16 cellular contexts compared by ENCODE assay signal in the genomic region with DNA sequence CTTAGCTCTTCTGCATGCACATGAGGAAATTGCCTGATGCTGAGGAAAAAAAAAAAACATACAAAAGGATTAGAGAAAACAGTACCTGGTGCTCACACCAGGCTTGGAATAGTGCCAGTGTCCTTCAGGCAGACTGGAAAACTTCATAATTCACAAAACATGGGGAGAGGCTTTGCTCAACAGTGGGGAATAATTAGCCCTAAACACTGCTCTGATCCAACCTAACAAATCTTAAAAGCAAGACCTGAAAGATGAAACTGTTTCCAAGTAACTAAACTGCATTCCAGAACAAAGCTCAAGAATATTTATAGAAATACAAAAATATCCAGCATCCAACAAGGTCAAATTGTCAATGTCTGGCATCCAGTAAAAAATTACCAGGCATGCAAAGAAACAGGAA.
DNase-seq lines count a peak whose midpoint lies in the region; ATAC-seq and TF ChIP-seq lines count a peak whose summit lies in the region.
"Had no signal": no experiment of that assay in that cellular context is flagged by ENCODE, and none has a peak within 500 bp of the region (broad histone marks: within the 10 kb centered on the region; RNA-seq: fewer than 3 reads in every experiment).

No MANE protein-coding gene starts in this region.

- intact Hi-C loops in MCF 10A (cut with micrococcal nuclease) (no loop called here), mammary epithelial cell (cut with micrococcal nuclease) (no loop called here)

- no peak overlapping the region for H3K9ac ChIP-seq in mammary epithelial cell (ENCODE audit: insufficient read depth, low read length)

- dilution Hi-C loops in mammary epithelial cell (cut with HindIII; ENCODE audit: low sequenced_read_pairs) = no loop called here

- BruUV-seq in MCF 10A (replicated peaks; lab: Mats Ljungman, UMichigan) (no TSS peak), mammary epithelial cell (replicated peaks; lab: Mats Ljungman, UMichigan) (no TSS peak)

- DNase-seq in MCF 10A (ENCODE audit: unreplicated experiment) = peak; percentile 32
- no peak for DNase-seq in mammary epithelial cell
- DNase-seq in T-cell = no peak
- DNase-seq in inferior parietal cortex (ENCODE audit: extremely low spot score) = peak; percentile 4
- DNase-seq in NCI-H526 (lab: John Stamatoyannopoulos, UW) = no peak
- DNase-seq in activated naive CD4-positive, alpha-beta T cell treated with anti-CD3 and anti-CD28 coated beads, Interleukin-2, amount 50 U/mL, for 72 hours (ENCODE audit: low spot score in 2 of 2) = no peak
- no peak for DNase-seq in GM10266 (ENCODE audit: extremely low spot score)
- DNase-seq: activated CD8-positive, alpha-beta memory T cell treated with anti-CD3 and anti-CD28 coated beads for 24 hours; amygdala; NCI-H1092; psoas muscle had no signal

- no peak overlapping the region for H3K4me3 ChIP-seq in mammary epithelial cell (replicated peaks in 1 of 3; ENCODE audit: insufficient read depth in 1 of 3, low read depth in 2 of 3, low read length in 3 of 3)
- H3K4me3 ChIP-seq: GM23338, PC-9, psoas muscle had no signal

- H3K4me1 Mint-ChIP-seq in MCF 10A (ENCODE audit: insufficient read depth, unreplicated experiment) (no peaks in the 10 kb centered on the region), T-cell (peaks cover 9 to 19% (median 13%) of the 10 kb centered on the region in 3 donors)
- H3K4me1 Mint-ChIP-seq: GM23338 had no signal

- no peak overlapping the region for H3K4me2 ChIP-seq in mammary epithelial cell (ENCODE audit: insufficient read depth, low read depth, low read length)
- H3K4me2 ChIP-seq: GM23338, PC-9 had no signal

- ATAC-seq in T-cell (replicated peaks in 1 of 4) (no peak), HG02678 (IDR thresholded peaks at IDR 0.05; ENCODE audit: unreplicated experiment) (no peak)
- no peak for ATAC-seq in activated naive CD4-positive, alpha-beta T cell treated with anti-CD3 and anti-CD28 coated beads, Interleukin-2, amount 50 U/mL, for 72 hours
- ATAC-seq: GM23338, left lobe of liver, psoas muscle had no signal

- no peaks in the 10 kb centered on the region for H3K36me3 Mint-ChIP-seq in MCF 10A (ENCODE audit: insufficient read depth, unreplicated experiment)
- peaks cover 25% of the 10 kb centered on the region for H3K36me3 Mint-ChIP-seq in T-cell
- H3K36me3 Mint-ChIP-seq in activated naive CD4-positive, alpha-beta T cell treated with anti-CD3 and anti-CD28 coated beads, Interleukin-2, amount 50 U/mL, for 72 hours = peaks cover 9% of the 10 kb centered on the region in 2 donors

- H3K36me3 ChIP-seq in mammary epithelial cell (ENCODE audit: insufficient read depth, low read length) = no peaks in the 10 kb centered on the region

- H3K27me3 ChIP-seq in mammary epithelial cell (ENCODE audit: insufficient read depth, low read length) = no peaks in the 10 kb centered on the region

- H3K4me3 Mint-ChIP-seq in MCF 10A (ENCODE audit: unreplicated experiment) (no peak overlapping the region), T-cell (no peak overlapping the region)
- H3K4me3 Mint-ChIP-seq: GM23338 had no signal

- in situ Hi-C loops in mammary epithelial cell (cut with MboI; ENCODE audit: low sequenced_read_pairs in 2 of 2) = no loop called here

- no peak overlapping the region for H2AFZ ChIP-seq in mammary epithelial cell (ENCODE audit: low read depth, low read length)
- H2AFZ ChIP-seq: GM23338, PC-9 had no signal

- no peaks in the 10 kb centered on the region for H3K79me2 ChIP-seq in mammary epithelial cell (ENCODE audit: insufficient read depth, low read length)

- H3K27me3 Mint-ChIP-seq in MCF 10A (ENCODE audit: insufficient read depth, unreplicated experiment) (peaks cover 10% of the 10 kb centered on the region), T-cell (no peaks in the 10 kb centered on the region)

- no peaks in the 10 kb centered on the region for H4K20me1 ChIP-seq in mammary epithelial cell (ENCODE audit: insufficient read depth, low read length)

- TF ChIP-seq CTCF in MCF 10A (IDR thresholded peaks at IDR 0.05; ENCODE audit: unreplicated experiment) (no peak), mammary epithelial cell (conservative IDR thresholded peaks at IDR 0.05 in 1 of 2, IDR thresholded peaks at IDR 0.05 in 1 of 2; ENCODE audit: extremely low read depth in 1 of 2, insufficient read depth in 1 of 2, low read depth in 1 of 2, low read length in 2 of 2) (no peak), GM10266 (IDR thresholded peaks at IDR 0.05; ENCODE audit: control insufficient read depth, insufficient read depth, low read depth, missing control alignments) (no peak)

- H3K27ac Mint-ChIP-seq in MCF 10A (ENCODE audit: low read depth, unreplicated experiment) (no peak overlapping the region), T-cell (peak overlapping the region; percentile 23 to 35)
- no peak overlapping the region for H3K27ac Mint-ChIP-seq in activated naive CD4-positive, alpha-beta T cell treated with anti-CD3 and anti-CD28 coated beads, Interleukin-2, amount 50 U/mL, for 72 hours
- H3K27ac Mint-ChIP-seq: activated T-helper 2 cell treated with anti-CD3 and anti-CD28 coated beads, Interferon-gamma antibody, Interleukin-2, Interleukin-4, amounts not matched to agents 10 μg/mL and 5 μg/mL and 100 μg/mL, durations not matched to agents 14 hours and 24 hours and 36 hours; GM23338 had no signal

- H3K9me3 ChIP-seq in mammary epithelial cell (replicated peaks; ENCODE audit: insufficient read depth, low read length) = no peaks in the 10 kb centered on the region
- H3K9me3 ChIP-seq: psoas muscle had no signal

- POLR2A ChIA-PET in MCF 10A (lab: Yijun Ruan, JAX) (interaction anchor here (0.6 to 0.9 kb wide), 2 partner anchors 8 to 592 kb away, joined by 3 to 5 read pairs; no protein-coding TSS in a partner anchor), T-cell (lab: Charles Lee) (interaction anchor here in 1 of 2 donors (0.6 kb wide), 1 partner anchor 1111 kb away, joined by 4 read pairs; no protein-coding TSS in a partner anchor)

- peaks cover 6% of the 10 kb centered on the region for H3K9me3 Mint-ChIP-seq in MCF 10A (ENCODE audit: unreplicated experiment)
- H3K9me3 Mint-ChIP-seq in T-cell = peaks cover 0 to 7% (median 5%) of the 10 kb centered on the region in 3 donors
- H3K9me3 Mint-ChIP-seq in activated naive CD4-positive, alpha-beta T cell treated with anti-CD3 and anti-CD28 coated beads, Interleukin-2, amount 50 U/mL, for 72 hours = peaks cover 4 to 10% of the 10 kb centered on the region in 2 donors
- H3K9me3 Mint-ChIP-seq: GM23338 had no signal

- H3K4me1 ChIP-seq in mammary epithelial cell (ENCODE audit: insufficient read depth, low read length) = no peaks in the 10 kb centered on the region
- H3K4me1 ChIP-seq: psoas muscle had no signal

- CTCF ChIA-PET in MCF 10A (lab: Yijun Ruan, JAX) (interaction anchor here (0.6 kb wide), 1 partner anchor 82 kb away, joined by 3 read pairs; no protein-coding TSS in a partner anchor), mammary epithelial cell (lab: Charles Lee; ENCODE audit: low non-redundant PET) (no interaction called here), T-cell (lab: Charles Lee) (no interaction called here)

- H3K27ac ChIP-seq in mammary epithelial cell (ENCODE audit: insufficient read depth, low read depth, low read length) = no peak overlapping the region
- H3K27ac ChIP-seq: PC-9, psoas muscle had no signal

Comparison
In these comparisons a context has a peak if more than half of its experiments do, and no peak if none do; other contexts are left out.
1. DNase-seq: peak in MCF 10A (single experiment) and inferior parietal cortex (single experiment); none in mammary epithelial cell (single experiment), T-cell (0 of 34), NCI-H526 (0 of 2), activated naive CD4-positive, alpha-beta T cell treated with anti-CD3 and anti-CD28 coated beads, Interleukin-2, amount 50 U/mL, for 72 hours (0 of 2) and GM10266 (single experiment).
2. H3K27ac Mint-ChIP-seq: peak in T-cell (2 of 2); none in MCF 10A (single experiment) and activated naive CD4-positive, alpha-beta T cell treated with anti-CD3 and anti-CD28 coated beads, Interleukin-2, amount 50 U/mL, for 72 hours (0 of 2).